In genomic region chr9:36566813-36567217, GRCh38 we compare ENCODE assay signal across 9 cellular contexts. TPM values are rescaled to one million over a fixed set of nuclear protein-coding genes. Genes with fewer than 3 reads are reported as not detected.
DNase-seq lines count a peak whose midpoint lies in the region; TF ChIP-seq lines count a peak whose summit lies in the region.
"Had no signal": no experiment of that assay in that cellular context is flagged by ENCODE, and none has a peak within 500 bp of the region (broad histone marks: within the 10 kb centered on the region; RNA-seq: fewer than 3 reads in every experiment).

No MANE protein-coding gene starts in this region.

- no peak for TF ChIP-seq POLR2A in suprapubic skin (IDR thresholded peaks at IDR 0.05)

- 30% methylated on average over 8 of the region's 8 CpGs for WGBS in suprapubic skin

- TF ChIP-seq EP300 in suprapubic skin (IDR thresholded peaks at IDR 0.05): no peak

- H3K27me3 Mint-ChIP-seq in MCF 10A (ENCODE audit: insufficient read depth, unreplicated experiment): no peaks in the 10 kb centered on the region
- H3K27me3 Mint-ChIP-seq in activated T-helper 2 cell treated with anti-CD3 and anti-CD28 coated beads, Interferon-gamma antibody, Interleukin-2, Interleukin-4, amounts not matched to agents 10 μg/mL and 5 μg/mL and 100 μg/mL, durations not matched to agents 14 hours and 24 hours and 36 hours (ENCODE audit: low read depth): peaks cover 5% of the 10 kb centered on the region
- peaks cover 4% of the 10 kb centered on the region for H3K27me3 Mint-ChIP-seq in activated naive CD8-positive, alpha-beta T cell treated with anti-CD3 and anti-CD28 coated beads for 36 hours

- peak overlapping the region; percentile 61 for H3K27ac ChIP-seq in suprapubic skin

- TF ChIP-seq CTCF in MCF 10A (IDR thresholded peaks at IDR 0.05; ENCODE audit: unreplicated experiment) (no peak), suprapubic skin (IDR thresholded peaks at IDR 0.05) (no peak)

- no peaks in the 10 kb centered on the region for H3K36me3 Mint-ChIP-seq in MCF 10A (ENCODE audit: insufficient read depth, unreplicated experiment)
- H3K36me3 Mint-ChIP-seq in activated T-helper 2 cell treated with anti-CD3 and anti-CD28 coated beads, Interferon-gamma antibody, Interleukin-2, Interleukin-4, amounts not matched to agents 10 μg/mL and 5 μg/mL and 100 μg/mL, durations not matched to agents 14 hours and 24 hours and 36 hours (ENCODE audit: low read depth): no peaks in the 10 kb centered on the region
- no peaks in the 10 kb centered on the region for H3K36me3 Mint-ChIP-seq in activated naive CD8-positive, alpha-beta T cell treated with anti-CD3 and anti-CD28 coated beads for 36 hours

- peak overlapping the region; percentile 0 for H3K4me3 Mint-ChIP-seq in MCF 10A (ENCODE audit: unreplicated experiment)
- no peak overlapping the region for H3K4me3 Mint-ChIP-seq in activated T-helper 2 cell treated with anti-CD3 and anti-CD28 coated beads, Interferon-gamma antibody, Interleukin-2, Interleukin-4, amounts not matched to agents 10 μg/mL and 5 μg/mL and 100 μg/mL, durations not matched to agents 14 hours and 24 hours and 36 hours (ENCODE audit: low read depth)
- no peak overlapping the region for H3K4me3 Mint-ChIP-seq in activated naive CD8-positive, alpha-beta T cell treated with anti-CD3 and anti-CD28 coated beads for 36 hours

- intact Hi-C loops in MCF 10A (cut with micrococcal nuclease): no loop called here
- intact Hi-C loops in activated T-helper 2 cell treated with anti-CD3 and anti-CD28 coated beads, Interferon-gamma antibody, Interleukin-2, Interleukin-4, amounts not matched to agents 10 μg/mL and 5 μg/mL and 100 μg/mL, durations not matched to agents 14 hours and 24 hours and 36 hours (cut with micrococcal nuclease): no loop called here

- POLR2A ChIA-PET in MCF 10A (lab: Yijun Ruan, JAX): interaction anchor here (0.6 to 1.6 kb wide), 8 partner anchors 8 to 167 kb away, joined by 3 to 8 read pairs (median 6); partner anchors contain the start of gene RNF38

- BruUV-seq in MCF 10A (replicated peaks; lab: Mats Ljungman, UMichigan): no TSS peak

- peaks cover 10% of the 10 kb centered on the region for H3K4me1 Mint-ChIP-seq in MCF 10A (ENCODE audit: insufficient read depth, unreplicated experiment)
- H3K4me1 Mint-ChIP-seq in activated T-helper 2 cell treated with anti-CD3 and anti-CD28 coated beads, Interferon-gamma antibody, Interleukin-2, Interleukin-4, amounts not matched to agents 10 μg/mL and 5 μg/mL and 100 μg/mL, durations not matched to agents 14 hours and 24 hours and 36 hours (ENCODE audit: low read depth): no peaks in the 10 kb centered on the region
- no peaks in the 10 kb centered on the region for H3K4me1 Mint-ChIP-seq in activated naive CD8-positive, alpha-beta T cell treated with anti-CD3 and anti-CD28 coated beads for 36 hours

- no peaks in the 10 kb centered on the region for H3K9me3 Mint-ChIP-seq in MCF 10A (ENCODE audit: unreplicated experiment)
- H3K9me3 Mint-ChIP-seq in activated T-helper 2 cell treated with anti-CD3 and anti-CD28 coated beads, Interferon-gamma antibody, Interleukin-2, Interleukin-4, amounts not matched to agents 10 μg/mL and 5 μg/mL and 100 μg/mL, durations not matched to agents 14 hours and 24 hours and 36 hours: no peaks in the 10 kb centered on the region
- no peaks in the 10 kb centered on the region for H3K9me3 Mint-ChIP-seq in activated naive CD8-positive, alpha-beta T cell treated with anti-CD3 and anti-CD28 coated beads for 36 hours

- peaks cover 12% of the 10 kb centered on the region for H3K4me1 ChIP-seq in suprapubic skin

- H3K36me3 ChIP-seq in suprapubic skin: no peaks in the 10 kb centered on the region

- CTCF ChIA-PET in MCF 10A (lab: Yijun Ruan, JAX): interaction anchor here (0.6 to 1.7 kb wide), 7 partner anchors 10 to 1418 kb away, joined by 3 to 15 read pairs (median 3); no protein-coding TSS in a partner anchor

- DNase-seq in HT1080 (ENCODE audit: low read depth) (peak; percentile 67), MCF 10A (ENCODE audit: unreplicated experiment) (peak; percentile 82), kidney tubule cell (ENCODE audit: low spot score) (peak; percentile 55), suprapubic skin (ENCODE audit: low spot score in 2 of 2) (peak in 1 of 2 donors; percentile 69), iPS-NIHi11 (ENCODE audit: low spot score) (no peak), COR-L47 (lab: John Stamatoyannopoulos, UW) (no peak)
- no peak for DNase-seq in activated T-helper 2 cell treated with anti-CD3 and anti-CD28 coated beads, Interferon-gamma antibody, Interleukin-2, Interleukin-4, amounts not matched to agents 10 μg/mL and 5 μg/mL and 100 μg/mL, durations not matched to agents 14 hours and 24 hours and 36 hours (ENCODE audit: low spot score)
- no peak for DNase-seq in activated naive CD8-positive, alpha-beta T cell treated with anti-CD3 and anti-CD28 coated beads for 36 hours
- DNase-seq: NCI-H524 had no signal

- H3K9me3 ChIP-seq in suprapubic skin: no peaks in the 10 kb centered on the region

- no peaks in the 10 kb centered on the region for H3K27me3 ChIP-seq in suprapubic skin

- H3K4me3 ChIP-seq in suprapubic skin: no peak overlapping the region

- H3K27ac Mint-ChIP-seq in MCF 10A (ENCODE audit: low read depth, unreplicated experiment): peak overlapping the region; percentile 82
- no peak overlapping the region for H3K27ac Mint-ChIP-seq in activated T-helper 2 cell treated with anti-CD3 and anti-CD28 coated beads, Interferon-gamma antibody, Interleukin-2, Interleukin-4, amounts not matched to agents 10 μg/mL and 5 μg/mL and 100 μg/mL, durations not matched to agents 14 hours and 24 hours and 36 hours
- H3K27ac Mint-ChIP-seq in activated naive CD8-positive, alpha-beta T cell treated with anti-CD3 and anti-CD28 coated beads for 36 hours: no peak overlapping the region

RNA-seq across cellular contexts. Expression of gene MELK, which starts 5.9 kb away (rescaled TPM):
- total RNA-seq in HT1080 (2014; rRNA removed; shearing (Covaris generic)): 62.7 and 74.6 TPM in 2 replicates
- polyA plus RNA-seq in HT1080 (2015; cell fraction: cytosol; rRNA removed): 63.1 and 72.0 TPM in 2 replicates
- 81.9 and 89.7 TPM in 2 replicates for polyA plus RNA-seq in HT1080 (2015; cell fraction: nucleus; rRNA removed)
- total RNA-seq in MCF 10A (2022) (25.6 and 33.3 TPM in 2 replicates), suprapubic skin (1 to 10 TPM; 1.8 to 3.2 (median 2.2) TPM)
- total RNA-seq in activated T-helper 2 cell treated with anti-CD3 and anti-CD28 coated beads, Interferon-gamma antibody, Interleukin-2, Interleukin-4, amounts not matched to agents 10 μg/mL and 5 μg/mL and 100 μg/mL, durations not matched to agents 14 hours and 24 hours and 36 hours: 56.3 and 57.9 TPM in 2 replicates
- 10 to 100 TPM; 46.9 to 49.8 TPM for total RNA-seq in activated naive CD8-positive, alpha-beta T cell treated with anti-CD3 and anti-CD28 coated beads for 36 hours

Comparison
In these comparisons a context has a peak if more than half of its experiments do, and no peak if none do; other contexts are left out.
1. DNase-seq: peak in HT1080 (single experiment), MCF 10A (single experiment) and kidney tubule cell (single experiment); none in iPS-NIHi11 (single experiment), activated T-helper 2 cell treated with anti-CD3 and anti-CD28 coated beads, Interferon-gamma antibody, Interleukin-2, Interleukin-4, amounts not matched to agents 10 μg/mL and 5 μg/mL and 100 μg/mL, durations not matched to agents 14 hours and 24 hours and 36 hours (single experiment), COR-L47 (single experiment) and activated naive CD8-positive, alpha-beta T cell treated with anti-CD3 and anti-CD28 coated beads for 36 hours (single experiment).